ENCODE assay signal across 8 cellular contexts in genomic region chrX:101931494-101932248, GRCh38. TPM values are rescaled to one million over a fixed set of nuclear protein-coding genes. Genes with fewer than 3 reads are reported as not detected.
DNase-seq lines count a peak whose midpoint lies in the region; ATAC-seq and TF ChIP-seq lines count a peak whose summit lies in the region.

Gene ZMAT1 (minus strand): TSS chrX:101932027. CDS start chrX:101932008, 19 bp downstream.

- peak within 1 kb of the TSS; percentile 96 to 99 for H3K27ac ChIP-seq in ascending aorta
- H3K27ac ChIP-seq in OCI-LY7 (ENCODE audit: low read depth, low read length, poor library complexity, severe bottlenecking) = no peak within 1 kb of the TSS

- peak within 1 kb of the TSS; percentile 96 for H3K27ac Mint-ChIP-seq in T-helper 17 cell

- H3K27me3 Mint-ChIP-seq in T-helper 17 cell = no peaks in the 10 kb centered on the region

- H2AFZ ChIP-seq in OCI-LY7 (ENCODE audit: low read length) = no peak within 1 kb of the TSS

- ATAC-seq in HG02840 (IDR thresholded peaks at IDR 0.05; ENCODE audit: low FRiP score, unreplicated experiment) (peak; percentile 68), T-helper 17 cell (peak; percentile 90)

- no peaks in the 10 kb centered on the region for H3K36me3 Mint-ChIP-seq in T-helper 17 cell (ENCODE audit: low read depth)

- no peaks in the 10 kb centered on the region for H3K27me3 ChIP-seq in ascending aorta

- BruUV-seq in OCI-LY7 (replicated peaks; lab: Mats Ljungman, UMichigan) = no TSS peak

- H3K4me1 ChIP-seq in ascending aorta (no peaks in the 10 kb centered on the region), OCI-LY7 (ENCODE audit: insufficient read depth, low read length, poor library complexity, severe bottlenecking) (no peaks in the 10 kb centered on the region)

- no peaks in the 10 kb centered on the region for H3K9me3 ChIP-seq in T-helper 17 cell (ENCODE audit: control insufficient read depth, low read length, poor library complexity, severe bottlenecking)
- H3K9me3 ChIP-seq in ascending aorta = no peaks in the 10 kb centered on the region
- no peaks in the 10 kb centered on the region for H3K9me3 ChIP-seq in OCI-LY7 (ENCODE audit: low read length)

- no peaks in the 10 kb centered on the region for H3K9me2 ChIP-seq in OCI-LY7 (ENCODE audit: insufficient read depth, low read length)

- H3K36me3 ChIP-seq in ascending aorta = no peaks in the 10 kb centered on the region
- no peaks in the 10 kb centered on the region for H3K36me3 ChIP-seq in OCI-LY7 (ENCODE audit: insufficient read depth, low read length)

- no peak for TF ChIP-seq CTCF in GM13976 (IDR thresholded peaks at IDR 0.05; ENCODE audit: borderline replicate concordance, control extremely low read depth, extremely low read depth, insufficient read depth, missing control alignments)
- no peak for TF ChIP-seq CTCF in ascending aorta (IDR thresholded peaks at IDR 0.05)
- TF ChIP-seq CTCF in OCI-LY7 (conservative IDR thresholded peaks at IDR 0.05; ENCODE audit: low read length) = no peak

- POLR2A ChIA-PET in OCI-LY7 (lab: Charles Lee) = no interaction called here

- no peaks in the 10 kb centered on the region for H3K79me2 ChIP-seq in OCI-LY7 (ENCODE audit: insufficient read depth, low read depth, low read length)

- intact Hi-C loops in ascending aorta (cut with DNase I) = loop anchor here (5.0 to 10.0 kb wide), 5 partner anchors 193 to 1756 kb away; partner anchors contain the start of genes MORF4L2, RPL36A and TCEAL2
- intact Hi-C loops in OCI-LY7 (cut with micrococcal nuclease; ENCODE audit: unreplicated experiment) = no loop called here

- H3K4me2 ChIP-seq in OCI-LY7 (ENCODE audit: low read length) = no peak within 1 kb of the TSS; the same call in 1 of the 2 replicates

- CTCF ChIA-PET in OCI-LY7 (lab: Charles Lee; ENCODE audit: unreplicated experiment) = no interaction called here

- H3K4me1 Mint-ChIP-seq in T-helper 17 cell = peaks cover 14% of the 10 kb centered on the region

- no peaks in the 10 kb centered on the region for H4K20me1 ChIP-seq in OCI-LY7 (ENCODE audit: insufficient read depth, low read length)

- peak within 1 kb of the TSS; percentile 94 for H3K4me3 Mint-ChIP-seq in T-helper 17 cell

- DNase-seq in GM13976 (ENCODE audit: low spot score) (peak; percentile 65), NCI-H1436 (lab: John Stamatoyannopoulos, UW) (peak; percentile 95), T-helper 17 cell (peak; percentile 71 to 82 (median 71)), ascending aorta (ENCODE audit: low spot score in 2 of 2) (peak; percentile 82 to 97), hippocampal formation (lab: John Stamatoyannopoulos, UW) (peak; percentile 70 to 76), retina (peak; percentile 90), OCI-LY7 (ENCODE audit: low spot score) (no peak)

- H3K4me3 ChIP-seq in ascending aorta = peak within 1 kb of the TSS; percentile 56 to 87
- H3K4me3 ChIP-seq in OCI-LY7 (ENCODE audit: low read depth, low read length, poor library complexity, severe bottlenecking) = no peak within 1 kb of the TSS

- in situ Hi-C loops in GM13976 (cut with MboI; ENCODE audit: low sequenced_read_pairs, unreplicated experiment) = no loop called here

RNA-seq across cellular contexts. Expression of gene ZMAT1, which starts in this region (rescaled TPM):
- total RNA-seq in T-helper 17 cell (10 to 100 TPM; 18.0 to 22.2 TPM), ascending aorta (0.96 TPM), OCI-LY7 (2022) (not detected in 2 replicates)
- total RNA-seq in OCI-LY7 (2014; rRNA removed; shearing (Covaris generic)) = not detected in 2 replicates

Comparison
In these comparisons a context has a peak if more than half of its experiments do, and no peak if none do; other contexts are left out.
1. Peak in DNase-seq, H3K4me3 ChIP-seq and H3K27ac ChIP-seq in ascending aorta; RNA of the gene not detected or under 1 TPM.